In the genomic region with DNA sequence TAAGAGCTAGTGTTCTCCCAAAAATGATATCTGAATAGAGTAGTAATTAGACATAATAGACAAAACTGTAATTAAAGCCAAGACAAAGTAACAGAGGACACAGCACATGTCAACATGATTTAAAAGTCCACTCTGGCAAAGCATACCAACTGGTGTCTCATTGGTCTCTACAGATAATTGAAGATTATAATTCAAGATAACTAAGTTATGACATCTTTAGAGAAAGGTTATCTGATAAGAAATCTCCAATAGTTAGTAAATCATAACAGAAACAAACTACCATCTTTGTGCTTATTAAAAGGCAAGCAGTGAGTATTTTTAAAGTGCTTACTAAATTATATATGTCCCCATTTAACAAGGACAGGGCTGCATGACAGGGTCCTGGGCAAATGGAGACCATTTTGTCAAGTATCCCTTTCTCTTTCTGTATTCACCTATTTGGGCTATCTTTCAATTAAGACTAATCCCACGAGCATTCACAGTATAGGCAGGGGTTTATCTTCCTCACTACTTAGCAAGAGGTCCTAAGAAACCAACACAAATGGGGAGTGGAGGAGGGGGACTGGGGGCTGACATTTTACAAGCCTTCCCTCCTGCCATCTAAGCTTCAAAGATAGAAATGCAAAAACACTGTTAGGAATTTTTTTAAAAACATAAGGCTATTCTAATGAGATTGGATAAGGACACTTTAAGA, we compare ENCODE assay signal across 19 cellular contexts. TPM values are rescaled to one million over a fixed set of nuclear protein-coding genes. Genes with fewer than 3 reads are reported as not detected.
DNase-seq lines count a peak whose midpoint lies in the region; ATAC-seq, FAIRE-seq and TF ChIP-seq lines count a peak whose summit lies in the region.
"Had no signal": no experiment of that assay in that cellular context is flagged by ENCODE, and none has a peak within 500 bp of the region (broad histone marks: within the 10 kb centered on the region; RNA-seq: fewer than 3 reads in every experiment).

No MANE protein-coding gene starts in this region.

- H4K8ac ChIP-seq in mesendoderm (ENCODE audit: low read depth, low read length) = no peak overlapping the region

- H3K9ac ChIP-seq in mesendoderm (ENCODE audit: low read length) = no peak overlapping the region

- no peak overlapping the region for H2BK15ac ChIP-seq in mesendoderm (replicated peaks; ENCODE audit: low read depth)

- H4K5ac ChIP-seq in mesendoderm (ENCODE audit: low read length) = no peak overlapping the region

- DNase-seq in A549 (ENCODE audit: low read depth in 1 of 2, low spot score in 1 of 2) (no peak), mesendoderm (peak; percentile 90), NCI-H345 treated with DMSO at 0.1 percent for 48 hours (lab: John Stamatoyannopoulos, UW; ENCODE audit: unreplicated experiment) (no peak), germinal center (ENCODE audit: low spot score) (no peak), inferior parietal cortex (ENCODE audit: extremely low spot score) (no peak)
- DNase-seq in CD4-positive, alpha-beta memory T cell = no peak
- DNase-seq in activated CD4-positive, alpha-beta memory T cell treated with anti-CD3 and anti-CD28 coated beads, Interleukin-2, amount 10 ng/mL, durations not matched to agents 7 days and 5 days = no peak
- DNase-seq: amniotic stem cell, HCEC 1CT, midbrain, NCI-H2171, pancreas, SHP77 had no signal

- H3K27me3 Mint-ChIP-seq in CD4-positive, alpha-beta memory T cell = no peaks in the 10 kb centered on the region
- H3K27me3 Mint-ChIP-seq in activated CD4-positive, alpha-beta memory T cell treated with anti-CD3 and anti-CD28 coated beads, Interleukin-2, amount 10 ng/mL, durations not matched to agents 7 days and 5 days = no peaks in the 10 kb centered on the region

- no peak for FAIRE-seq in A549 (lab: Jason Lieb, UNC)
- FAIRE-seq: endothelial cell of umbilical vein, HepG2, keratinocyte, pancreas, TTC549, urothelium cell line had no signal

- no peak overlapping the region for H3K56ac ChIP-seq in mesendoderm (ENCODE audit: low read length)

- 29% methylated on average over 1 of the region's 1 CpG for WGBS in A549 (ENCODE audit: missing lambda C conversion rate)
- WGBS in mesendoderm (ENCODE audit: extremely low coverage, insufficient coverage, low lambda C conversion rate) = no CpG with 5 or more reads among the region's 1 CpG

- H3K27me3 ChIP-seq in CD4-positive, alpha-beta memory T cell (ENCODE audit: insufficient read depth, low read length) = no peaks in the 10 kb centered on the region
- H3K27me3 ChIP-seq in mesendoderm (ENCODE audit: insufficient read depth, low read length, poor library complexity) = no peaks in the 10 kb centered on the region
- H3K27me3 ChIP-seq: pancreas had no signal

- CTCF ChIA-PET in A549 (lab: Yijun Ruan, JAX) = interaction anchor here (1.7 to 2.8 kb wide), 2 partner anchors 52 to 109 kb away, joined by 4 to 10 read pairs; no protein-coding TSS in a partner anchor
- CTCF ChIA-PET in CD4-positive, alpha-beta memory T cell (lab: Charles Lee; ENCODE audit: partially characterized antibody) = interaction anchor here (1.9 to 6.1 kb wide), 5 partner anchors 22 to 97 kb away, joined by 5 to 35 read pairs (median 6); partner anchors contain the start of gene SPOCD1
- CTCF ChIA-PET in activated CD4-positive, alpha-beta memory T cell treated with anti-CD3 and anti-CD28 coated beads, Interleukin-2, amount 10 ng/mL, durations not matched to agents 7 days and 5 days (lab: Charles Lee) = interaction anchor here (0.6 to 4.5 kb wide), 3 partner anchors 27 to 51 kb away, joined by 3 to 24 read pairs (median 3); no protein-coding TSS in a partner anchor

- peaks cover 60% of the 10 kb centered on the region for H3K36me3 ChIP-seq in CD4-positive, alpha-beta memory T cell (ENCODE audit: insufficient read depth, low read length)
- peaks cover 3% of the 10 kb centered on the region for H3K36me3 ChIP-seq in mesendoderm (ENCODE audit: control insufficient read depth, insufficient read depth, low read length)

- peak overlapping the region in 4 of 8 donors; percentile 16 to 60 (median 33) for H3K4me3 Mint-ChIP-seq in CD4-positive, alpha-beta memory T cell
- H3K4me3 Mint-ChIP-seq in activated CD4-positive, alpha-beta memory T cell treated with anti-CD3 and anti-CD28 coated beads, Interleukin-2, amount 10 ng/mL, durations not matched to agents 7 days and 5 days = no peak overlapping the region

- no peak for ATAC-seq in A549
- no peak for ATAC-seq in GM21528 (IDR thresholded peaks at IDR 0.05; ENCODE audit: low FRiP score, unreplicated experiment)
- ATAC-seq: HepG2, pancreas had no signal

- no peak overlapping the region for H3K4me3 ChIP-seq in A549
- no peak overlapping the region for H3K4me3 ChIP-seq in CD4-positive, alpha-beta memory T cell (ENCODE audit: low read length in 2 of 2)
- no peak overlapping the region for H3K4me3 ChIP-seq in mesendoderm (ENCODE audit: low read length)
- H3K4me3 ChIP-seq: pancreas had no signal

- no peak for TF ChIP-seq EP300 in A549 (IDR thresholded peaks at IDR 0.05)

- no peak overlapping the region for H2BK5ac ChIP-seq in mesendoderm (ENCODE audit: low read length)

- peaks cover 51 to 83% of the 10 kb centered on the region in 2 donors for H3K36me3 Mint-ChIP-seq in CD4-positive, alpha-beta memory T cell
- peaks cover 92% of the 10 kb centered on the region for H3K36me3 Mint-ChIP-seq in activated CD4-positive, alpha-beta memory T cell treated with anti-CD3 and anti-CD28 coated beads, Interleukin-2, amount 10 ng/mL, durations not matched to agents 7 days and 5 days (ENCODE audit: low read depth)

- H3K27ac ChIP-seq in A549 (peak overlapping the region in 1 of 2 experiments; percentile 5; a peak in 1 of 6 replicates), mesendoderm (ENCODE audit: low read depth, low read length) (no peak overlapping the region)
- H3K27ac ChIP-seq in CD4-positive, alpha-beta memory T cell (ENCODE audit: low read depth, low read length) = peak overlapping the region; percentile 20
- H3K27ac ChIP-seq: pancreas had no signal

- intact Hi-C loops in CD4-positive, alpha-beta memory T cell (cut with micrococcal nuclease) = loop anchor here (2.0 to 5.0 kb wide), 3 partner anchors 15 to 85 kb away; no protein-coding TSS in a partner anchor

- peaks cover 2% of the 10 kb centered on the region for H3K79me2 ChIP-seq in mesendoderm (ENCODE audit: control insufficient read depth, insufficient read depth, low read length)

- TF ChIP-seq CTCF in A549 (IDR thresholded peaks at IDR 0.05) = no peak

- peaks cover 4% of the 10 kb centered on the region for H3K79me1 ChIP-seq in mesendoderm (ENCODE audit: low read length)

- no peak for TF ChIP-seq RAD21 in A549 (conservative IDR thresholded peaks at IDR 0.05 in 1 of 2, IDR thresholded peaks at IDR 0.05 in 1 of 2)

- H3K18ac ChIP-seq in mesendoderm (ENCODE audit: low read length) = no peak overlapping the region

- no peak overlapping the region for H2AK5ac ChIP-seq in mesendoderm (ENCODE audit: low read length)

- H3K27ac Mint-ChIP-seq in CD4-positive, alpha-beta memory T cell = peak overlapping the region; percentile 30 to 86 (median 80)
- peak overlapping the region; percentile 42 for H3K27ac Mint-ChIP-seq in activated CD4-positive, alpha-beta memory T cell treated with anti-CD3 and anti-CD28 coated beads, Interleukin-2, amount 10 ng/mL, durations not matched to agents 7 days and 5 days

- H3K23ac ChIP-seq in mesendoderm (ENCODE audit: low read length) = no peak overlapping the region

- H3K4ac ChIP-seq in mesendoderm (ENCODE audit: low read depth, low read length) = no peak overlapping the region

- H3K9me3 Mint-ChIP-seq in CD4-positive, alpha-beta memory T cell = no peaks in the 10 kb centered on the region
- no peaks in the 10 kb centered on the region for H3K9me3 Mint-ChIP-seq in activated CD4-positive, alpha-beta memory T cell treated with anti-CD3 and anti-CD28 coated beads, Interleukin-2, amount 10 ng/mL, durations not matched to agents 7 days and 5 days

- H3K4me1 Mint-ChIP-seq in CD4-positive, alpha-beta memory T cell = peaks cover 39 to 56% (median 47%) of the 10 kb centered on the region in 4 donors
- H3K4me1 Mint-ChIP-seq in activated CD4-positive, alpha-beta memory T cell treated with anti-CD3 and anti-CD28 coated beads, Interleukin-2, amount 10 ng/mL, durations not matched to agents 7 days and 5 days = peaks cover 57% of the 10 kb centered on the region

- no peaks in the 10 kb centered on the region for H3K9me3 ChIP-seq in A549
- no peaks in the 10 kb centered on the region for H3K9me3 ChIP-seq in CD4-positive, alpha-beta memory T cell (ENCODE audit: control insufficient read depth in 1 of 2, low read length in 2 of 2)
- H3K9me3 ChIP-seq: pancreas had no signal

- H3K4me1 ChIP-seq in A549 (peaks cover 51% of the 10 kb centered on the region), mesendoderm (ENCODE audit: control insufficient read depth, low read depth, low read length) (peaks cover 3% of the 10 kb centered on the region)
- H3K4me1 ChIP-seq in CD4-positive, alpha-beta memory T cell (ENCODE audit: insufficient read depth, low read length) = peaks cover 58% of the 10 kb centered on the region

- POLR2A ChIA-PET in A549 (lab: Yijun Ruan, JAX) = no interaction called here
- POLR2A ChIA-PET in CD4-positive, alpha-beta memory T cell (lab: Charles Lee; ENCODE audit: partially characterized antibody) = interaction anchor here (1.1 to 2.1 kb wide), 5 partner anchors 7 to 32 kb away, joined by 3 to 12 read pairs (median 7); partner anchors contain the start of gene PTP4A2
- POLR2A ChIA-PET in activated CD4-positive, alpha-beta memory T cell treated with anti-CD3 and anti-CD28 coated beads, Interleukin-2, amount 10 ng/mL, durations not matched to agents 7 days and 5 days (lab: Charles Lee) = interaction anchor here (1.0 to 6.0 kb wide), 11 partner anchors 8 to 101 kb away, joined by 3 to 55 read pairs (median 6); partner anchors contain the start of gene KHDRBS1

- no peak overlapping the region for H2BK120ac ChIP-seq in mesendoderm (ENCODE audit: low read depth, low read length)

- H3K4me2 ChIP-seq in A549 = peak overlapping the region; percentile 40; the same call in 2 of the 3 replicates
- H3K4me2 ChIP-seq in mesendoderm (ENCODE audit: low read length) = no peak overlapping the region

- TF ChIP-seq POLR2A in A549 (IDR thresholded peaks at IDR 0.05; ENCODE audit: low read length) = no peak

TF ChIP-seq in A549, 52 proteins besides CTCF, POLR2A, EP300 and RAD21 (continues in another document):
- TF ChIP-seq RCOR1 (IDR thresholded peaks at IDR 0.05; ENCODE audit: low read depth, low read length) (no peak), JUNB (IDR thresholded peaks at IDR 0.05) (no peak), EHF (CRISPR knock-in tag; IDR thresholded peaks at IDR 0.05) (no peak)

RNA-seq across cellular contexts. Expression of gene PTP4A2, which starts 25.9 kb away (rescaled TPM):
- 504 and 563 TPM in 2 replicates for polyA plus RNA-seq in A549 (2011; rRNA removed)
- polyA plus RNA-seq in A549 (2012; cell fraction: cytosol; rRNA removed) = 49.1 and 51.5 TPM in 2 replicates
- polyA plus RNA-seq in A549 (2012; cell fraction: nucleus; rRNA removed) = 13.1 and 17.8 TPM in 2 replicates
- polyA plus RNA-seq in A549 (2017; fragmentation: RNase III; extraction: RNeasy Plus Mini Kit Qiagen cat#74134 plus additional on column Dnase treatment) = 234 to 263 TPM (median 246 TPM) in 3 replicates
- polyA minus RNA-seq in A549 (2011; rRNA and poly(A)+ RNA removed) = 385 and 443 TPM in 2 replicates
- 100 to 1,000 TPM; 254 to 276 TPM for total RNA-seq in CD4-positive, alpha-beta memory T cell
- polyA plus RNA-seq in CD4-positive, alpha-beta memory T cell = 100 to 1,000 TPM; 401 to 529 TPM
- 100 to 1,000 TPM; 337 to 349 TPM for total RNA-seq in activated CD4-positive, alpha-beta memory T cell treated with anti-CD3 and anti-CD28 coated beads, Interleukin-2, amount 10 ng/mL, durations not matched to agents 7 days and 5 days
- polyA plus RNA-seq in mesendoderm (2013, experiment 1 of 2) = 416 TPM
- 418 TPM for polyA plus RNA-seq in mesendoderm (2013, experiment 2 of 2)
